1 cellular context compared by ENCODE assay signal in genomic region chr20:45353746-45354145, GRCh38.
A peak's percentile ranks its signal among the peaks of the same experiment; 100 is the strongest.
TF ChIP-seq lines count a peak whose summit lies in the region.

No MANE protein-coding gene starts in this region.

TF ChIP-seq in HEK293, 187 proteins besides CTCF, POLR2A, EP300 and RAD21:
- peak; percentile 28; the same call in 1 of the 2 replicates for TF ChIP-seq SP2 (tag by site-specific recombination; IDR thresholded peaks at IDR 0.05)
- no peak for TF ChIP-seq ZNF138 (tag by site-specific recombination; IDR thresholded peaks at IDR 0.05; ENCODE audit: borderline replicate concordance)
- TF ChIP-seq SCRT2 (tag by site-specific recombination; IDR thresholded peaks at IDR 0.05): peak; percentile 79
